8 cellular contexts compared by ENCODE assay signal in the genomic region with DNA sequence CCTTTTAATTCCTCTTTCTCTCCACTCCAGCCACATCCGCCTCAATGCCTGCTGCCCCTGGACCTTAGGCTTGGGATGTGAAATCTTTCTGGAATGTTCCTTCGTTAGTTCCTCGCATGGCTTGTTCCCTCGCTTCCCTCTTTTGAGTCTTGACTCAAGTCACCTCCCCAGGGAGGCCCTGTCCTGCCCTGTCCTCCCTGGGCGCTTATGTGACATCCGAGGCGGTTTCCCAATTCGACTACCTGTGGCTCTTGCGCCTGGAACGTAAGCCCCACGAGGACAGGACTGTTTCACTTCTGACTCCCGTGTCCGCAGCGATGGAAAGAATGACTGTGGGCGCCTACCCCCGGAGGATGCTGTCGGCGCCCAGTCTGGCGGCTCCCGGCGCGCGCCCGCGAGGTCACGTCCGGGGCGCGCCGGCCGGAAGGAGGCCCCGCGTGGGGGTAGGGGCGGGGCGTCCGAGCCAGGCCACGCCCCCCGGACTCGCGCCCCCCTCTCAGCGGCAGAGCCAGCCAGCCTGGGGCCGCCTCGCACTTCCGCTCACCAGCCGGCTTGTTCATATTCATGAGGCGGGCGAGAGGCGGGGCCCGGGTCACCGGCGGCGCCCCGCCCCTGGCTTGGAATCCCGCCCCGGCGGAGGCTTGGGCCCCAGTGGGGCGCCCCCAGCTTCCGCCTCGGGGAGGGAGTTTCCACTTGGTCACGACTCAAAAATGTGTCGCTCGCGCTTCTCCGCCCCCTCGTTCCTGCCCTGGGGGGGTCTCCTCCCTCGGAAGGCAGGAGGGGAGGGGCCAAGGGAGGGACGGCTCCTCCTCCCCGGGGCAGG. TPM values are rescaled to one million over a fixed set of nuclear protein-coding genes. Genes with fewer than 3 reads are reported as not detected.
DNase-seq lines count a peak whose midpoint lies in the region; ATAC-seq and TF ChIP-seq lines count a peak whose summit lies in the region.

No MANE protein-coding gene starts in this region.

- DNase-seq in ELR (ENCODE audit: low read depth): peak; percentile 95
- peak; percentile 98 for DNase-seq in GM23338 (ENCODE audit: low spot score)
- peak; percentile 73 to 81 for DNase-seq in Kasumi-1 (lab: John Stamatoyannopoulos, UW)
- peak; percentile 59 for DNase-seq in SK-N-MC (ENCODE audit: low read depth, low spot score)
- peak; percentile 98 for DNase-seq in Right ventricle myocardium inferior (ENCODE audit: missing footprints)
- peak; percentile 93 to 96 (median 95) for DNase-seq in ovary
- peak; percentile 96 for DNase-seq in thyroid gland

- TF ChIP-seq EP300 in ovary (IDR thresholded peaks at IDR 0.05): peak; percentile 62

- ATAC-seq in GM23338 (peak; percentile 74), Right ventricle myocardium inferior (peak; percentile 97)

- H3K4me1 Mint-ChIP-seq in GM23338: peaks cover 42% of the 10 kb centered on the region
- peaks cover 33% of the 10 kb centered on the region for H3K4me1 Mint-ChIP-seq in activated naive CD4-positive, alpha-beta T cell treated with anti-CD3 and anti-CD28 coated beads, Interleukin-2, amount 50 U/mL, for 24 hours

- peaks cover 23% of the 10 kb centered on the region for H3K79me2 ChIP-seq in GM23338 (replicated peaks; ENCODE audit: insufficient read depth)

- H2AFZ ChIP-seq in GM23338: peak overlapping the region; percentile 34; the same call in 1 of the 2 replicates

- H4K20me1 ChIP-seq in GM23338 (replicated peaks; ENCODE audit: insufficient read depth): no peaks in the 10 kb centered on the region; the same call in 1 of the 2 replicates

- peak overlapping the region; percentile 97 for H3K27ac Mint-ChIP-seq in GM23338
- H3K27ac Mint-ChIP-seq in activated naive CD4-positive, alpha-beta T cell treated with anti-CD3 and anti-CD28 coated beads, Interleukin-2, amount 50 U/mL, for 24 hours: peak overlapping the region; percentile 95

- peak overlapping the region; percentile 90 for H3K27ac ChIP-seq in GM23338 (ENCODE audit: low read depth)
- H3K27ac ChIP-seq in SK-N-MC: peak overlapping the region; percentile 71
- peak overlapping the region; percentile 50 to 63 for H3K27ac ChIP-seq in ovary
- peak overlapping the region; percentile 71 to 83 (median 75) for H3K27ac ChIP-seq in thyroid gland

- no peaks in the 10 kb centered on the region for H3K9me2 ChIP-seq in GM23338 (ENCODE audit: insufficient read depth)

- H3K4me2 ChIP-seq in GM23338: peak overlapping the region; percentile 100

- H3K27me3 Mint-ChIP-seq in GM23338 (ENCODE audit: insufficient read depth, low read depth, poor library complexity): peaks cover 35% of the 10 kb centered on the region
- H3K27me3 Mint-ChIP-seq in activated naive CD4-positive, alpha-beta T cell treated with anti-CD3 and anti-CD28 coated beads, Interleukin-2, amount 50 U/mL, for 24 hours: no peaks in the 10 kb centered on the region

- H3F3A ChIP-seq in GM23338 (replicated peaks; ENCODE audit: low read depth): peaks cover 37% of the 10 kb centered on the region

- H3K36me3 Mint-ChIP-seq in GM23338 (ENCODE audit: low read depth): peaks cover 7% of the 10 kb centered on the region; the same call in 1 of the 3 replicates
- peaks cover 3% of the 10 kb centered on the region for H3K36me3 Mint-ChIP-seq in activated naive CD4-positive, alpha-beta T cell treated with anti-CD3 and anti-CD28 coated beads, Interleukin-2, amount 50 U/mL, for 24 hours

- H3K27me3 ChIP-seq in GM23338 (ENCODE audit: insufficient read depth) (no peaks in the 10 kb centered on the region), ovary (no peaks in the 10 kb centered on the region), thyroid gland (no peaks in the 10 kb centered on the region)

- intact Hi-C loops in Right ventricle myocardium inferior (cut with DNase I) (loop anchor here (2.0 kb wide), 2 partner anchors 21 to 35 kb away; a partner anchor contains a TSS), ovary (cut with DNase I) (no loop called here), thyroid gland (cut with DNase I) (no loop called here)

- no peaks in the 10 kb centered on the region; the same call in 2 of the 3 replicates for H3K9me3 Mint-ChIP-seq in GM23338
- H3K9me3 Mint-ChIP-seq in activated naive CD4-positive, alpha-beta T cell treated with anti-CD3 and anti-CD28 coated beads, Interleukin-2, amount 50 U/mL, for 24 hours: no peaks in the 10 kb centered on the region

- peak overlapping the region; percentile 93 for H3K4me3 Mint-ChIP-seq in GM23338
- H3K4me3 Mint-ChIP-seq in activated naive CD4-positive, alpha-beta T cell treated with anti-CD3 and anti-CD28 coated beads, Interleukin-2, amount 50 U/mL, for 24 hours: peak overlapping the region; percentile 92

- peak overlapping the region; percentile 97 for H3K4me3 ChIP-seq in GM23338
- peak overlapping the region; percentile 38; the same call in 1 of the 2 replicates for H3K4me3 ChIP-seq in SK-N-MC
- peak overlapping the region; percentile 40 for H3K4me3 ChIP-seq in ovary
- H3K4me3 ChIP-seq in thyroid gland (replicated peaks in 1 of 3): peak overlapping the region in 2 of 3 donors; percentile 7 to 9

- TF ChIP-seq CTCF in GM23338 (conservative IDR thresholded peaks at IDR 0.05; ENCODE audit: low read depth in 2 of 2) (no peak), ovary (IDR thresholded peaks at IDR 0.05) (no peak), thyroid gland (IDR thresholded peaks at IDR 0.05) (peak in 1 of 6 experiments; percentile 9)

- no peak overlapping the region for H3K9ac ChIP-seq in SK-N-MC (ENCODE audit: insufficient read length)

- H3K36me3 ChIP-seq in GM23338 (ENCODE audit: insufficient read depth) (0 out of 2 replicates have a peak, but pooled peaks cover 8% of the 10 kb centered on the region), SK-N-MC (ENCODE audit: insufficient read depth, low read length) (no peaks in the 10 kb centered on the region), ovary (no peaks in the 10 kb centered on the region), thyroid gland (no peaks in the 10 kb centered on the region)

- WGBS in ovary, 3 donors: 7 to 19% (median 14%) methylated on average over 28 to 68 of the region's 68 CpGs
- WGBS in thyroid gland, 2 donors: 14 to 23% methylated on average over 14 to 26 of the region's 68 CpGs

- H3K9me3 ChIP-seq in SK-N-MC (ENCODE audit: low read depth, low read length) (no peaks in the 10 kb centered on the region), ovary (no peaks in the 10 kb centered on the region), thyroid gland (no peaks in the 10 kb centered on the region)

- no peak for TF ChIP-seq POLR2A in ovary (IDR thresholded peaks at IDR 0.05)
- peak in 1 of 2 donors; percentile 54 for TF ChIP-seq POLR2A in thyroid gland (IDR thresholded peaks at IDR 0.05)

- H3K4me1 ChIP-seq in GM23338 (ENCODE audit: insufficient read depth) (peaks cover 23% of the 10 kb centered on the region; the same call in 1 of the 2 replicates), ovary (ENCODE audit: insufficient read depth) (no peaks in the 10 kb centered on the region), thyroid gland (peaks cover 10 to 12% of the 10 kb centered on the region in 2 donors)

TF ChIP-seq in GM23338, 12 proteins besides CTCF, POLR2A, EP300 and RAD21:
- TF ChIP-seq NANOG (IDR thresholded peaks at IDR 0.05; ENCODE audit: borderline replicate concordance) (no peak), ZNF331 (CRISPR knock-in tag; IDR thresholded peaks at IDR 0.05; ENCODE audit: low read depth) (no peak), EZH2 (IDR thresholded peaks at IDR 0.05; ENCODE audit: low read depth, unreplicated experiment) (no peak), POLR2AphosphoS5 (IDR thresholded peaks at IDR 0.05; ENCODE audit: low read depth) (peak; percentile 45), JUNB (IDR thresholded peaks at IDR 0.05; ENCODE audit: unreplicated experiment) (no peak), CREB1 (CRISPR knock-in tag; IDR thresholded peaks at IDR 0.05; ENCODE audit: low read depth) (0 out of 2 replicates have a peak, but pooled peaks have one; percentile 32)
- TF ChIP-seq, protein P1, sequence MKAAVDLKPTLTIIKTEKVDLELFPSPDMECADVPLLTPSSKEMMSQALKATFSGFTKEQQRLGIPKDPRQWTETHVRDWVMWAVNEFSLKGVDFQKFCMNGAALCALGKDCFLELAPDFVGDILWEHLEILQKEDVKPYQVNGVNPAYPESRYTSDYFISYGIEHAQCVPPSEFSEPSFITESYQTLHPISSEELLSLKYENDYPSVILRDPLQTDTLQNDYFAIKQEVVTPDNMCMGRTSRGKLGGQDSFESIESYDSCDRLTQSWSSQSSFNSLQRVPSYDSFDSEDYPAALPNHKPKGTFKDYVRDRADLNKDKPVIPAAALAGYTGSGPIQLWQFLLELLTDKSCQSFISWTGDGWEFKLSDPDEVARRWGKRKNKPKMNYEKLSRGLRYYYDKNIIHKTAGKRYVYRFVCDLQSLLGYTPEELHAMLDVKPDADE (IDR thresholded peaks at IDR 0.05): 0 out of 2 replicates have a peak, but pooled peaks have one; percentile 6
TF ChIP-seq in GM23338: peak in this region for 3.

RNA-seq across cellular contexts. Expression of a gene that starts 8.4 kb away (rescaled TPM):
- total RNA-seq in GM23338 (2014; rRNA removed; shearing (Covaris generic)): 9.0 and 10.2 TPM in 2 replicates
- 8.2 and 8.8 TPM in 2 replicates for polyA plus RNA-seq in GM23338 (2016; fragmentation: Nextera tagmentation; extraction: Ambion mirVana)
- total RNA-seq in Right ventricle myocardium inferior: 16.0 TPM
- 10 to 100 TPM in 5 of 7 donors, 1 to 10 TPM in 2; 5.1 to 79.5 (median 49.8) TPM for total RNA-seq in ovary
- polyA plus RNA-seq in ovary: 10 to 100 TPM in 1 of 2 donors, 1 to 10 TPM in 1; 1.6 to 24.6 TPM
- 1 to 10 TPM; 5.5 to 7.6 (median 6.7) TPM for total RNA-seq in thyroid gland

RNA-seq across cellular contexts. Expression of a gene that starts 34.6 kb away (rescaled TPM):
- 19.3 and 20.7 TPM in 2 replicates for total RNA-seq in GM23338 (2014; rRNA removed; shearing (Covaris generic))
- 8.6 and 9.6 TPM in 2 replicates for polyA plus RNA-seq in GM23338 (2016; fragmentation: Nextera tagmentation; extraction: Ambion mirVana)
- 4.4 TPM for total RNA-seq in Right ventricle myocardium inferior
- total RNA-seq in ovary: 10 to 100 TPM in 5 of 7 donors, 1 to 10 TPM in 2; 3.7 to 23.7 (median 18.3) TPM
- 10 to 100 TPM in 1 of 2 donors, 1 to 10 TPM in 1; 2.1 to 14.0 TPM for polyA plus RNA-seq in ovary
- total RNA-seq in thyroid gland: 1 to 10 TPM; 3.8 to 6.3 (median 5.4) TPM

RNA-seq across cellular contexts. Expression of a gene that starts 43.7 kb away (rescaled TPM):
- 84.1 and 113 TPM in 2 replicates for total RNA-seq in GM23338 (2014; rRNA removed; shearing (Covaris generic))
- polyA plus RNA-seq in GM23338 (2016; fragmentation: Nextera tagmentation; extraction: Ambion mirVana) (283 and 331 TPM in 2 replicates), ovary (10 to 100 TPM; 18.5 to 42.2 TPM)
- total RNA-seq in Right ventricle myocardium inferior (73.4 TPM), ovary (10 to 100 TPM; 24.0 to 47.2 (median 35.7) TPM), thyroid gland (10 to 100 TPM in 3 of 4 donors, 1 to 10 TPM in 1; 5.6 to 60.2 (median 27.3) TPM)

Comparison
In these comparisons a context has a peak if more than half of its experiments do, and no peak if none do; other contexts are left out.
1. Peak in every context shown above with its lines: DNase-seq, ATAC-seq, H3K4me3 ChIP-seq and H3K27ac ChIP-seq.
2. H3K4me3 ChIP-seq: peak in every context shown above with its lines; median percentile 97 in GM23338; 40 in ovary; 38 in SK-N-MC; 8 in thyroid gland.